14 cellular contexts compared by ENCODE assay signal in genomic region chr9:71243951-71244350, GRCh38.
DNase-seq lines count a peak whose midpoint lies in the region; ATAC-seq and TF ChIP-seq lines count a peak whose summit lies in the region.
"Had no signal": no experiment of that assay in that cellular context is flagged by ENCODE, and none has a peak within 500 bp of the region (broad histone marks: within the 10 kb centered on the region; RNA-seq: fewer than 3 reads in every experiment).

No MANE protein-coding gene starts in this region.

- H3K4me1 Mint-ChIP-seq in WTC11: peaks cover 70% of the 10 kb centered on the region
- H3K4me1 Mint-ChIP-seq: CD14-positive monocyte had no signal

- DNase-seq in WTC11 (ENCODE audit: low spot score) (no peak), iPS-NIHi11 (ENCODE audit: low spot score) (peak; percentile 17), tibial artery (no peak), Right ventricle myocardium inferior (ENCODE audit: missing footprints) (no peak)
- no peak for DNase-seq in stimulated activated naive CD8-positive, alpha-beta T cell treated with anti-CD3 and anti-CD28 coated beads, Interleukin-15, Interleukin-2, amounts not matched to agents 100 U/mL and 50 U/mL, for 24 hours
- DNase-seq: CD8-positive, alpha-beta T cell; COR-L47; DND-41; GDM1; H7 had no signal

- peak; percentile 75 for ATAC-seq in WTC11
- ATAC-seq in stimulated activated naive CD8-positive, alpha-beta T cell treated with anti-CD3 and anti-CD28 coated beads, Interleukin-15, Interleukin-2, amounts not matched to agents 100 U/mL and 50 U/mL, for 24 hours: no peak
- no peak for ATAC-seq in Right ventricle myocardium inferior
- ATAC-seq: A549; CD8-positive, alpha-beta T cell; HepG2 had no signal

- no peaks in the 10 kb centered on the region for H3K9me3 ChIP-seq in HUES48 (ENCODE audit: control insufficient read depth, insufficient read depth, low read length)
- no peaks in the 10 kb centered on the region for H3K9me3 ChIP-seq in tibial artery
- H3K9me3 ChIP-seq: A549 had no signal

- H3K4me1 ChIP-seq in HUES48 (ENCODE audit: control insufficient read depth, insufficient read depth, low read length) (peaks cover 61% of the 10 kb centered on the region), tibial artery (no peaks in the 10 kb centered on the region)
- H3K4me1 ChIP-seq: A549 had no signal

- POLR2A ChIA-PET in WTC11 (lab: Charles Lee): no interaction called here

- H3K9me3 Mint-ChIP-seq in WTC11: peaks cover 4% of the 10 kb centered on the region; the same call in 1 of the 2 replicates
- H3K9me3 Mint-ChIP-seq: CD8-positive, alpha-beta T cell had no signal

- no peaks in the 10 kb centered on the region for H3K36me3 Mint-ChIP-seq in WTC11
- H3K36me3 Mint-ChIP-seq: CD14-positive monocyte; CD8-positive, alpha-beta T cell had no signal

- peak overlapping the region; percentile 30 for H3K27ac ChIP-seq in HUES48 (ENCODE audit: low read depth, low read length)
- H3K27ac ChIP-seq in tibial artery: no peak overlapping the region
- H3K27ac ChIP-seq: A549 had no signal

- CTCF ChIA-PET in WTC11 (lab: Charles Lee): no interaction called here

- H3K27me3 Mint-ChIP-seq in WTC11 (ENCODE audit: low read depth): no peaks in the 10 kb centered on the region

- intact Hi-C loops in tibial artery (cut with DNase I; ENCODE audit: low total_unique reads) (no loop called here), Right ventricle myocardium inferior (cut with DNase I) (loop anchor here (10.0 kb wide), 1 partner anchor 319 kb away; no protein-coding TSS in a partner anchor)

- no peak overlapping the region for H3K4me3 ChIP-seq in HUES48 (ENCODE audit: low read depth, low read length)
- no peak overlapping the region for H3K4me3 ChIP-seq in tibial artery
- H3K4me3 ChIP-seq: A549 had no signal

- H3K27ac Mint-ChIP-seq in WTC11: peak overlapping the region; percentile 75
- H3K27ac Mint-ChIP-seq: CD8-positive, alpha-beta T cell had no signal

- no peaks in the 10 kb centered on the region for H3K27me3 ChIP-seq in HUES48 (ENCODE audit: control insufficient read depth, insufficient read depth, low read length)
- no peaks in the 10 kb centered on the region for H3K27me3 ChIP-seq in tibial artery

- H3K4me3 Mint-ChIP-seq in WTC11: no peak overlapping the region
- H3K4me3 Mint-ChIP-seq: CD14-positive monocyte; CD8-positive, alpha-beta T cell had no signal

- H3K9ac ChIP-seq in HUES48 (ENCODE audit: low read depth, low read length): no peak overlapping the region

- TF ChIP-seq CTCF in WTC11 (IDR thresholded peaks at IDR 0.05): no peak
- no peak for TF ChIP-seq CTCF in tibial artery (IDR thresholded peaks at IDR 0.05)

- H3K36me3 ChIP-seq in HUES48 (ENCODE audit: control insufficient read depth, insufficient read depth, low read length) (no peaks in the 10 kb centered on the region), tibial artery (no peaks in the 10 kb centered on the region)

TF ChIP-seq in WTC11, 78 proteins besides CTCF, POLR2A, EP300 and RAD21 (continues in another document):
- TF ChIP-seq, protein P1, sequence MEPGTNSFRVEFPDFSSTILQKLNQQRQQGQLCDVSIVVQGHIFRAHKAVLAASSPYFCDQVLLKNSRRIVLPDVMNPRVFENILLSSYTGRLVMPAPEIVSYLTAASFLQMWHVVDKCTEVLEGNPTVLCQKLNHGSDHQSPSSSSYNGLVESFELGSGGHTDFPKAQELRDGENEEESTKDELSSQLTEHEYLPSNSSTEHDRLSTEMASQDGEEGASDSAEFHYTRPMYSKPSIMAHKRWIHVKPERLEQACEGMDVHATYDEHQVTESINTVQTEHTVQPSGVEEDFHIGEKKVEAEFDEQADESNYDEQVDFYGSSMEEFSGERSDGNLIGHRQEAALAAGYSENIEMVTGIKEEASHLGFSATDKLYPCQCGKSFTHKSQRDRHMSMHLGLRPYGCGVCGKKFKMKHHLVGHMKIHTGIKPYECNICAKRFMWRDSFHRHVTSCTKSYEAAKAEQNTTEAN (CRISPR knock-in tag; IDR thresholded peaks at IDR 0.05): no peak
- TF ChIP-seq ZNF232 (CRISPR knock-in tag; IDR thresholded peaks at IDR 0.05) (no peak), CREM (CRISPR knock-in tag; IDR thresholded peaks at IDR 0.05) (no peak), IRF1 (CRISPR knock-in tag; IDR thresholded peaks at IDR 0.05) (no peak), TEAD1 (CRISPR knock-in tag; IDR thresholded peaks at IDR 0.05) (no peak), E2F4 (CRISPR knock-in tag; IDR thresholded peaks at IDR 0.05; ENCODE audit: borderline replicate concordance, low read depth) (no peak), KAT7 (CRISPR knock-in tag; IDR thresholded peaks at IDR 0.05; ENCODE audit: borderline replicate concordance) (no peak), RORB (CRISPR knock-in tag; IDR thresholded peaks at IDR 0.05) (no peak), USF2 (CRISPR knock-in tag; IDR thresholded peaks at IDR 0.05) (no peak), TEAD4 (CRISPR knock-in tag; IDR thresholded peaks at IDR 0.05) (no peak)
- TF ChIP-seq, protein P2, sequence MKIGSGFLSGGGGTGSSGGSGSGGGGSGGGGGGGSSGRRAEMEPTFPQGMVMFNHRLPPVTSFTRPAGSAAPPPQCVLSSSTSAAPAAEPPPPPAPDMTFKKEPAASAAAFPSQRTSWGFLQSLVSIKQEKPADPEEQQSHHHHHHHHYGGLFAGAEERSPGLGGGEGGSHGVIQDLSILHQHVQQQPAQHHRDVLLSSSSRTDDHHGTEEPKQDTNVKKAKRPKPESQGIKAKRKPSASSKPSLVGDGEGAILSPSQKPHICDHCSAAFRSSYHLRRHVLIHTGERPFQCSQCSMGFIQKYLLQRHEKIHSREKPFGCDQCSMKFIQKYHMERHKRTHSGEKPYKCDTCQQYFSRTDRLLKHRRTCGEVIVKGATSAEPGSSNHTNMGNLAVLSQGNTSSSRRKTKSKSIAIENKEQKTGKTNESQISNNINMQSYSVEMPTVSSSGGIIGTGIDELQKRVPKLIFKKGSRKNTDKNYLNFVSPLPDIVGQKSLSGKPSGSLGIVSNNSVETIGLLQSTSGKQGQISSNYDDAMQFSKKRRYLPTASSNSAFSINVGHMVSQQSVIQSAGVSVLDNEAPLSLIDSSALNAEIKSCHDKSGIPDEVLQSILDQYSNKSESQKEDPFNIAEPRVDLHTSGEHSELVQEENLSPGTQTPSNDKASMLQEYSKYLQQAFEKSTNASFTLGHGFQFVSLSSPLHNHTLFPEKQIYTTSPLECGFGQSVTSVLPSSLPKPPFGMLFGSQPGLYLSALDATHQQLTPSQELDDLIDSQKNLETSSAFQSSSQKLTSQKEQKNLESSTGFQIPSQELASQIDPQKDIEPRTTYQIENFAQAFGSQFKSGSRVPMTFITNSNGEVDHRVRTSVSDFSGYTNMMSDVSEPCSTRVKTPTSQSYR (CRISPR knock-in tag; IDR thresholded peaks at IDR 0.05): no peak
- TF ChIP-seq, protein P3, sequence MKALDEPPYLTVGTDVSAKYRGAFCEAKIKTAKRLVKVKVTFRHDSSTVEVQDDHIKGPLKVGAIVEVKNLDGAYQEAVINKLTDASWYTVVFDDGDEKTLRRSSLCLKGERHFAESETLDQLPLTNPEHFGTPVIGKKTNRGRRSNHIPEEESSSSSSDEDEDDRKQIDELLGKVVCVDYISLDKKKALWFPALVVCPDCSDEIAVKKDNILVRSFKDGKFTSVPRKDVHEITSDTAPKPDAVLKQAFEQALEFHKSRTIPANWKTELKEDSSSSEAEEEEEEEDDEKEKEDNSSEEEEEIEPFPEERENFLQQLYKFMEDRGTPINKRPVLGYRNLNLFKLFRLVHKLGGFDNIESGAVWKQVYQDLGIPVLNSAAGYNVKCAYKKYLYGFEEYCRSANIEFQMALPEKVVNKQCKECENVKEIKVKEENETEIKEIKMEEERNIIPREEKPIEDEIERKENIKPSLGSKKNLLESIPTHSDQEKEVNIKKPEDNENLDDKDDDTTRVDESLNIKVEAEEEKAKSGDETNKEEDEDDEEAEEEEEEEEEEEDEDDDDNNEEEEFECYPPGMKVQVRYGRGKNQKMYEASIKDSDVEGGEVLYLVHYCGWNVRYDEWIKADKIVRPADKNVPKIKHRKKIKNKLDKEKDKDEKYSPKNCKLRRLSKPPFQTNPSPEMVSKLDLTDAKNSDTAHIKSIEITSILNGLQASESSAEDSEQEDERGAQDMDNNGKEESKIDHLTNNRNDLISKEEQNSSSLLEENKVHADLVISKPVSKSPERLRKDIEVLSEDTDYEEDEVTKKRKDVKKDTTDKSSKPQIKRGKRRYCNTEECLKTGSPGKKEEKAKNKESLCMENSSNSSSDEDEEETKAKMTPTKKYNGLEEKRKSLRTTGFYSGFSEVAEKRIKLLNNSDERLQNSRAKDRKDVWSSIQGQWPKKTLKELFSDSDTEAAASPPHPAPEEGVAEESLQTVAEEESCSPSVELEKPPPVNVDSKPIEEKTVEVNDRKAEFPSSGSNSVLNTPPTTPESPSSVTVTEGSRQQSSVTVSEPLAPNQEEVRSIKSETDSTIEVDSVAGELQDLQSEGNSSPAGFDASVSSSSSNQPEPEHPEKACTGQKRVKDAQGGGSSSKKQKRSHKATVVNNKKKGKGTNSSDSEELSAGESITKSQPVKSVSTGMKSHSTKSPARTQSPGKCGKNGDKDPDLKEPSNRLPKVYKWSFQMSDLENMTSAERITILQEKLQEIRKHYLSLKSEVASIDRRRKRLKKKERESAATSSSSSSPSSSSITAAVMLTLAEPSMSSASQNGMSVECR (CRISPR knock-in tag; IDR thresholded peaks at IDR 0.05; ENCODE audit: borderline replicate concordance): no peak
